8 cellular contexts compared by ENCODE assay signal in genomic region chr3:179281825-179282224, GRCh38.
"Had no signal": no experiment of that assay in that cellular context is flagged by ENCODE, and none has a peak within 500 bp of the region (broad histone marks: within the 10 kb centered on the region; RNA-seq: fewer than 3 reads in every experiment).

No MANE protein-coding gene starts in this region.

- H3K9ac ChIP-seq: KMS-11 had no signal

- H3K4me2 ChIP-seq: KMS-11 had no signal

- H3K4me1 Mint-ChIP-seq: IgD-negative memory B cell had no signal

- H3K36me3 Mint-ChIP-seq: IgD-negative memory B cell had no signal

- H3K9me3 Mint-ChIP-seq: IgD-negative memory B cell had no signal

- H3K27ac ChIP-seq: HL-60, KMS-11 had no signal

- DNase-seq: IMR-90, KBM-7, KG1 had no signal

- H3K27ac Mint-ChIP-seq: IgD-negative memory B cell had no signal

- FAIRE-seq: HepG2, HTR-8/SVneo had no signal

- H3K4me3 Mint-ChIP-seq: IgD-negative memory B cell had no signal
